ENCODE assay signal across 2 cellular contexts in genomic region chr16:81461756-81462155, GRCh38.
TF ChIP-seq lines count a peak whose summit lies in the region.

No MANE protein-coding gene starts in this region.

TF ChIP-seq in A549, 52 proteins besides CTCF, POLR2A, EP300 and RAD21 (continued from another document):
- TF ChIP-seq USF2 (IDR thresholded peaks at IDR 0.05) (no peak), MYC (IDR thresholded peaks at IDR 0.05; ENCODE audit: borderline replicate concordance, low read length) (no peak), JUNB (IDR thresholded peaks at IDR 0.05) (no peak), ZNF302 (CRISPR knock-in tag; IDR thresholded peaks at IDR 0.05) (no peak), FOSB (CRISPR knock-in tag; IDR thresholded peaks at IDR 0.05) (no peak)

TF ChIP-seq in WTC11, 78 proteins besides CTCF, POLR2A, EP300 and RAD21 (continued from another document):
- TF ChIP-seq ZNF532 (CRISPR knock-in tag; IDR thresholded peaks at IDR 0.05; ENCODE audit: borderline replicate concordance), result no peak
TF ChIP-seq in WTC11: peak in this region for 0.
